ENCODE assay signal across 8 cellular contexts in genomic region chr16:87806608-87807546, GRCh38. TPM values are rescaled to one million over a fixed set of nuclear protein-coding genes. Genes with fewer than 3 reads are reported as not detected.
DNase-seq lines count a peak whose midpoint lies in the region; ATAC-seq and TF ChIP-seq lines count a peak whose summit lies in the region.

No MANE protein-coding gene starts in this region.

- intact Hi-C loops in Calu3 (cut with micrococcal nuclease; ENCODE audit: unreplicated experiment) (loop anchor here (2.0 kb wide), 1 partner anchor 28 kb away; no protein-coding TSS in a partner anchor), Right ventricle myocardium superior (cut with DNase I) (no loop called here)

- peaks cover 34% of the 10 kb centered on the region for H3K36me3 Mint-ChIP-seq in Calu3 (ENCODE audit: insufficient read depth, unreplicated experiment)
- H3K36me3 Mint-ChIP-seq in activated naive CD4-positive, alpha-beta T cell treated with anti-CD3 and anti-CD28 coated beads, Interleukin-2, amount 50 U/mL, for 24 hours, result peaks cover 2% of the 10 kb centered on the region

- H3K4me1 Mint-ChIP-seq in Calu3 (ENCODE audit: low read depth, unreplicated experiment), result peaks cover 43% of the 10 kb centered on the region
- peaks cover 22% of the 10 kb centered on the region for H3K4me1 Mint-ChIP-seq in activated naive CD4-positive, alpha-beta T cell treated with anti-CD3 and anti-CD28 coated beads, Interleukin-2, amount 50 U/mL, for 24 hours

- CTCF ChIA-PET in Calu3 (lab: Charles Lee), result interaction anchor here (1.2 to 2.7 kb wide), 7 partner anchors 9 to 65 kb away, joined by 3 to 32 read pairs (median 7); no protein-coding TSS in a partner anchor
- CTCF ChIA-PET in HEK293T (lab: Yijun Ruan, JAX), result interaction anchor here (0.7 to 0.9 kb wide), 2 partner anchors 13 to 65 kb away, joined by 4 to 6 read pairs; no protein-coding TSS in a partner anchor

- no peaks in the 10 kb centered on the region for H3K27me3 Mint-ChIP-seq in Calu3 (ENCODE audit: unreplicated experiment)
- H3K27me3 Mint-ChIP-seq in activated naive CD4-positive, alpha-beta T cell treated with anti-CD3 and anti-CD28 coated beads, Interleukin-2, amount 50 U/mL, for 24 hours, result no peaks in the 10 kb centered on the region

- POLR2A ChIA-PET in HEK293T (lab: Yijun Ruan, JAX), result interaction anchor here (0.9 to 1.6 kb wide), 4 partner anchors 13 to 41 kb away, joined by 3 to 5 read pairs (median 4); partner anchors contain the start of gene KLHDC4

- H3K27ac Mint-ChIP-seq in Calu3 (ENCODE audit: unreplicated experiment), result peak overlapping the region; percentile 100
- peak overlapping the region; percentile 99 for H3K27ac Mint-ChIP-seq in activated naive CD4-positive, alpha-beta T cell treated with anti-CD3 and anti-CD28 coated beads, Interleukin-2, amount 50 U/mL, for 24 hours

- TSS peak; percentile 78 for BruUV-seq in Calu3 (replicated peaks; lab: Mats Ljungman, UMichigan)

- DNase-seq in Calu3 (peak; percentile 81), RPMI7951 (ENCODE audit: low read depth) (peak; percentile 90), Right ventricle myocardium superior (peak; percentile 70), retina (peak; percentile 74), HEK293T (ENCODE audit: extremely low spot score) (no peak)

- no peaks in the 10 kb centered on the region for H3K36me3 ChIP-seq in KOPT-K1 (ENCODE audit: insufficient read depth, low read length)

- no peaks in the 10 kb centered on the region for H3K9me3 Mint-ChIP-seq in Calu3 (ENCODE audit: low read depth, unreplicated experiment)
- no peaks in the 10 kb centered on the region for H3K9me3 Mint-ChIP-seq in activated naive CD4-positive, alpha-beta T cell treated with anti-CD3 and anti-CD28 coated beads, Interleukin-2, amount 50 U/mL, for 24 hours

- TF ChIP-seq CTCF in Calu3 (IDR thresholded peaks at IDR 0.05; ENCODE audit: unreplicated experiment), result no peak

- ATAC-seq in Right ventricle myocardium superior (ENCODE audit: poor library complexity) (peak; percentile 92), GM21576 (IDR thresholded peaks at IDR 0.05; ENCODE audit: unreplicated experiment) (no peak)

- no peaks in the 10 kb centered on the region for H3K9me3 ChIP-seq in KOPT-K1 (ENCODE audit: insufficient read depth, low read length, poor library complexity, severe bottlenecking)

- peak overlapping the region; percentile 78 for H3K27ac ChIP-seq in KOPT-K1 (ENCODE audit: low read depth, low read length, poor library complexity, severe bottlenecking)

- H3K4me3 Mint-ChIP-seq in Calu3 (ENCODE audit: low read depth, unreplicated experiment), result peak overlapping the region; percentile 83
- peak overlapping the region; percentile 95 for H3K4me3 Mint-ChIP-seq in activated naive CD4-positive, alpha-beta T cell treated with anti-CD3 and anti-CD28 coated beads, Interleukin-2, amount 50 U/mL, for 24 hours

TF ChIP-seq in HEK293T, 16 proteins besides CTCF, POLR2A, EP300 and RAD21:
- no peak for TF ChIP-seq L3MBTL2 (conservative IDR thresholded peaks at IDR 0.05)
- no peak for TF ChIP-seq FOXK2 (IDR thresholded peaks at IDR 0.05)
- TF ChIP-seq TARDBP (IDR thresholded peaks at IDR 0.05), result no peak
- TF ChIP-seq SP1 (IDR thresholded peaks at IDR 0.05), result no peak
- no peak for TF ChIP-seq HDGF (IDR thresholded peaks at IDR 0.05; ENCODE audit: borderline replicate concordance)
- no peak for TF ChIP-seq BHLHE40 (IDR thresholded peaks at IDR 0.05; ENCODE audit: borderline replicate concordance)
- TF ChIP-seq CTBP1 (IDR thresholded peaks at IDR 0.05; ENCODE audit: borderline replicate concordance), result no peak
- no peak for TF ChIP-seq FOXM1 (IDR thresholded peaks at IDR 0.05; ENCODE audit: borderline replicate concordance)
- TF ChIP-seq ELF4 (IDR thresholded peaks at IDR 0.05), result no peak
- no peak for TF ChIP-seq ARNT (IDR thresholded peaks at IDR 0.05)
- TF ChIP-seq LEF1 (IDR thresholded peaks at IDR 0.05; ENCODE audit: borderline replicate concordance), result no peak

RNA-seq across cellular contexts. Expression of gene KLHDC4, which starts 41.1 kb away (rescaled TPM):
- total RNA-seq in Calu3 (2022) (106 and 109 TPM in 2 replicates), Right ventricle myocardium superior (8.7 TPM)
- total RNA-seq in RPMI7951 (2014; rRNA removed; shearing (Covaris generic)), result 15.4 and 16.0 TPM in 2 replicates
